In genomic region chr22:19478466-19479357, GRCh38 we compare ENCODE assay signal across 8 cellular contexts.
DNase-seq lines count a peak whose midpoint lies in the region; ATAC-seq and TF ChIP-seq lines count a peak whose summit lies in the region.

Gene UFD1, minus strand, starts transcription at chr22:19479193. Its CDS starts 108 bp downstream, at chr22:19479085.

- peaks cover 6% of the 10 kb centered on the region for H3K36me3 Mint-ChIP-seq in nephron (ENCODE audit: low read depth)

- no peak for TF ChIP-seq CTCF in RWPE2 (IDR thresholded peaks at IDR 0.05; ENCODE audit: poor library complexity, severe bottlenecking)
- TF ChIP-seq CTCF in fibroblast of pulmonary artery (IDR thresholded peaks at IDR 0.05; ENCODE audit: low read length, missing control alignments): no peak
- no peak for TF ChIP-seq CTCF in nephron (IDR thresholded peaks at IDR 0.05; ENCODE audit: unreplicated experiment in 3 of 3)

- H3K4me1 Mint-ChIP-seq in nephron: peaks cover 34% of the 10 kb centered on the region
- peaks cover 45% of the 10 kb centered on the region for H3K4me1 Mint-ChIP-seq in stimulated activated naive CD8-positive, alpha-beta T cell treated with anti-CD3 and anti-CD28 coated beads, Interleukin-15, amount 100 ng/mL, for 72 hours

- peak within 1 kb of the TSS; percentile 66 for H3K4me3 ChIP-seq in RWPE2 (ENCODE audit: severe bottlenecking)
- peak within 1 kb of the TSS; percentile 93 for H3K4me3 ChIP-seq in fibroblast of pulmonary artery (replicated peaks; ENCODE audit: low read depth, low read length)

- H3K27ac Mint-ChIP-seq in nephron: peak within 1 kb of the TSS; percentile 99 to 100 (median 100)
- peak within 1 kb of the TSS; percentile 100 for H3K27ac Mint-ChIP-seq in stimulated activated naive CD8-positive, alpha-beta T cell treated with anti-CD3 and anti-CD28 coated beads, Interleukin-15, amount 100 ng/mL, for 72 hours

- H3K27me3 ChIP-seq in RWPE2 (ENCODE audit: insufficient read depth, poor library complexity, severe bottlenecking): no peaks in the 10 kb centered on the region

- H3K9me3 ChIP-seq in RWPE2 (ENCODE audit: severe bottlenecking): no peaks in the 10 kb centered on the region

- H3K27me3 Mint-ChIP-seq in nephron (ENCODE audit: low read depth): no peaks in the 10 kb centered on the region
- H3K27me3 Mint-ChIP-seq in stimulated activated naive CD8-positive, alpha-beta T cell treated with anti-CD3 and anti-CD28 coated beads, Interleukin-15, amount 100 ng/mL, for 72 hours: no peaks in the 10 kb centered on the region

- ATAC-seq in GM21367 (IDR thresholded peaks at IDR 0.05; ENCODE audit: unreplicated experiment) (peak; percentile 35), RWPE2 (ENCODE audit: low read depth) (peak; percentile 52)
- ATAC-seq in stimulated activated naive CD8-positive, alpha-beta T cell treated with anti-CD3 and anti-CD28 coated beads, Interleukin-15, amount 100 ng/mL, for 72 hours: peak; percentile 72

- peaks cover 52% of the 10 kb centered on the region for H3K36me3 ChIP-seq in RWPE2 (ENCODE audit: low read depth)

- peaks cover 29% of the 10 kb centered on the region for H3K4me1 ChIP-seq in RWPE2 (ENCODE audit: insufficient read depth, poor library complexity, severe bottlenecking)

- peak; percentile 91 for DNase-seq in D341Med (ENCODE audit: low spot score)
- DNase-seq in HUDEP-2 (lab: John Stamatoyannopoulos, UW; ENCODE audit: unreplicated experiment in 76 of 76): peak in 68 of 76 experiments; percentile 7 to 85 (median 66)
- DNase-seq in RWPE2 (ENCODE audit: low spot score): peak; percentile 80
- peak; percentile 71 for DNase-seq in activated T-helper 9 cell treated with anti-CD3 and anti-CD28 coated beads, Interleukin-2, amount 50 U/mL, for 16 hours (ENCODE audit: low read depth)
- DNase-seq in fibroblast of pulmonary artery (ENCODE audit: low read depth): peak; percentile 87
- peak; percentile 86 for DNase-seq in stimulated activated naive CD8-positive, alpha-beta T cell treated with anti-CD3 and anti-CD28 coated beads, Interleukin-15, amount 100 ng/mL, for 72 hours

- H3K9me3 Mint-ChIP-seq in nephron: no peaks in the 10 kb centered on the region
- no peaks in the 10 kb centered on the region for H3K9me3 Mint-ChIP-seq in stimulated activated naive CD8-positive, alpha-beta T cell treated with anti-CD3 and anti-CD28 coated beads, Interleukin-15, amount 100 ng/mL, for 72 hours

- peak within 1 kb of the TSS; percentile 99 for H3K27ac ChIP-seq in RWPE2 (ENCODE audit: poor library complexity, severe bottlenecking)

- H3K4me3 Mint-ChIP-seq in nephron: peak within 1 kb of the TSS; percentile 88 to 98 (median 91)
- peak within 1 kb of the TSS; percentile 98 to 99 for H3K4me3 Mint-ChIP-seq in stimulated activated naive CD8-positive, alpha-beta T cell treated with anti-CD3 and anti-CD28 coated beads, Interleukin-15, amount 100 ng/mL, for 72 hours

Comparison
In these comparisons a context has a peak if more than half of its experiments do, and no peak if none do; other contexts are left out.
1. Peak in every context shown above with its lines: DNase-seq, ATAC-seq, H3K4me3 ChIP-seq and H3K27ac ChIP-seq.